In the genomic region with DNA sequence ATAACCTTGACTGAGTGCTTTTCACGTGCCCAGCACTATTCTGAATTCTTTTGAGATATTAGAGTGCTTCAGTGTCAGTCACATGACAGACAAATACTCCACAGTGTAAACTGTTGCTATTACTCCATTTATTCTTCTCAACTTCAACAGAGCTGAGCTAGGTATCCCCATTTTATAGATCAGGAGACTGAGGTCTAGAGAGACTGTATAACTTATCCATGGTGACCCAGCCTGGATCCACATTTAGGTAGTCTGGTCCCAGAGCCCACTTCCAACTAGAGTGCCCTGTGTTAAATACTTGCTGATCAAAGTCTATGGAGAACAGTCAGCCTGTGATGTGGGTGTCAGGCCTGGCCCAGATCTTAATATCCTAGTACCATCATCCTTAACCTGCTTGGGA, we compare ENCODE assay signal across 32 cellular contexts. TPM values are rescaled to one million over a fixed set of nuclear protein-coding genes. Genes with fewer than 3 reads are reported as not detected.
DNase-seq lines count a peak whose midpoint lies in the region; ATAC-seq, FAIRE-seq and TF ChIP-seq lines count a peak whose summit lies in the region.
"Had no signal": no experiment of that assay in that cellular context is flagged by ENCODE, and none has a peak within 500 bp of the region (broad histone marks: within the 10 kb centered on the region; RNA-seq: fewer than 3 reads in every experiment).

No MANE protein-coding gene starts in this region.

- no peak for TF ChIP-seq RAD21 in HepG2 (CRISPR knock-in tag; IDR thresholded peaks at IDR 0.05)

- POLR2A ChIA-PET in HepG2 (lab: Yijun Ruan, JAX): interaction anchor here (0.8 to 6.9 kb wide), 3 partner anchors 9 to 35 kb away, joined by 3 to 87 read pairs (median 11); a partner anchor contains a TSS

- CTCF ChIA-PET in activated naive CD4-positive, alpha-beta T cell treated with anti-CD3 and anti-CD28 coated beads, Interleukin-2, amount 10 ng/mL, durations not matched to agents 7 days and 5 days (lab: Charles Lee): interaction anchor here (1.0 to 3.5 kb wide), 4 partner anchors 12 to 215 kb away, joined by 3 to 17 read pairs (median 4); no protein-coding TSS in a partner anchor
- CTCF ChIA-PET in HepG2 (lab: Yijun Ruan, JAX; ENCODE audit: low intra/inter-chr PET ratio, low total read pairs): no interaction called here

- peak overlapping the region; percentile 16 for H3K27ac Mint-ChIP-seq in activated naive CD4-positive, alpha-beta T cell treated with anti-CD3 and anti-CD28 coated beads, Interleukin-2, amount 10 ng/mL, durations not matched to agents 7 days and 5 days

- H3K36me3 ChIP-seq in BLaER1: peaks cover 100% of the 10 kb centered on the region
- peaks cover 74% of the 10 kb centered on the region for H3K36me3 ChIP-seq in OCI-LY3 (replicated peaks; ENCODE audit: low read depth, low read length)
- peaks cover 37 to 74% of the 10 kb centered on the region in 2 experiments for H3K36me3 ChIP-seq in HepG2 (replicated peaks in 1 of 2; ENCODE audit: control insufficient read depth in 1 of 2, insufficient read depth in 2 of 2, low read length in 2 of 2)

- H3K27me3 ChIP-seq in BLaER1 (no peaks in the 10 kb centered on the region), OCI-LY3 (ENCODE audit: low read depth, low read length) (no peaks in the 10 kb centered on the region), HepG2 (ENCODE audit: control insufficient read depth in 1 of 2, insufficient read depth in 2 of 2, low read length in 2 of 2) (no peaks in the 10 kb centered on the region)
- H3K27me3 ChIP-seq: colonic mucosa had no signal

- peaks cover 31% of the 10 kb centered on the region for H3K4me1 Mint-ChIP-seq in activated naive CD4-positive, alpha-beta T cell treated with anti-CD3 and anti-CD28 coated beads, Interleukin-2, amount 10 ng/mL, durations not matched to agents 7 days and 5 days

- H4K20me1 ChIP-seq in BLaER1 (peaks cover 100% of the 10 kb centered on the region), OCI-LY3 (ENCODE audit: insufficient read depth, low read length) (peaks cover 26% of the 10 kb centered on the region), HepG2 (ENCODE audit: insufficient read depth, low read length) (peaks cover 32% of the 10 kb centered on the region)

- H3K79me2 ChIP-seq in OCI-LY3 (ENCODE audit: low read length): peaks cover 11% of the 10 kb centered on the region
- H3K79me2 ChIP-seq in HepG2 (ENCODE audit: insufficient read depth, low read length): peaks cover 58% of the 10 kb centered on the region

- TF ChIP-seq CTCF in OCI-LY3 (IDR thresholded peaks at IDR 0.05; ENCODE audit: low read depth, low read length) (no peak), HepG2 (CRISPR knock-in tag; IDR thresholded peaks at IDR 0.05) (no peak)

- no peaks in the 10 kb centered on the region for H3K27me3 Mint-ChIP-seq in activated naive CD4-positive, alpha-beta T cell treated with anti-CD3 and anti-CD28 coated beads, Interleukin-2, amount 10 ng/mL, durations not matched to agents 7 days and 5 days

- no peaks in the 10 kb centered on the region for H3K9me3 Mint-ChIP-seq in activated naive CD4-positive, alpha-beta T cell treated with anti-CD3 and anti-CD28 coated beads, Interleukin-2, amount 10 ng/mL, durations not matched to agents 7 days and 5 days
- H3K9me3 Mint-ChIP-seq: natural killer cell had no signal

- 60% methylated on average over 1 of the region's 1 CpG for whole genome bisulfite sequencing in HepG2 (ENCODE audit: low lambda C conversion rate)

- BruUV-seq in HepG2 (replicated peaks; lab: Mats Ljungman, UMichigan): no TSS peak

- H3K9ac ChIP-seq in BLaER1: no peak overlapping the region
- H3K9ac ChIP-seq in OCI-LY3 (ENCODE audit: low read length): no peak overlapping the region
- no peak overlapping the region; the same call in 1 of the 2 replicates for H3K9ac ChIP-seq in HepG2 (ENCODE audit: insufficient read depth, low read depth, low read length)

- no peaks in the 10 kb centered on the region for H3K9me3 ChIP-seq in BLaER1
- H3K9me3 ChIP-seq in OCI-LY3 (ENCODE audit: insufficient read depth, low read length): no peaks in the 10 kb centered on the region
- H3K9me3 ChIP-seq in HepG2 (ENCODE audit: low read length): no peaks in the 10 kb centered on the region
- H3K9me3 ChIP-seq: colonic mucosa, lower lobe of right lung, psoas muscle had no signal

- FAIRE-seq in HepG2 (lab: Jason Lieb, UNC): no peak
- FAIRE-seq: bronchial epithelial cell, GM12878, H1, keratinocyte, TTC549, urothelium cell line had no signal

- H3K4me3 ChIP-seq in BLaER1: no peak overlapping the region
- H3K4me3 ChIP-seq in OCI-LY3 (ENCODE audit: low read length): no peak overlapping the region
- no peak overlapping the region for H3K4me3 ChIP-seq in HepG2 (replicated peaks in 1 of 3; ENCODE audit: insufficient read depth in 1 of 3, low read depth in 2 of 3, low read length in 3 of 3)
- H3K4me3 ChIP-seq: colonic mucosa, GM12878, lower lobe of right lung, psoas muscle had no signal

- H3K27ac ChIP-seq in BLaER1: no peak overlapping the region
- H3K27ac ChIP-seq in OCI-LY3 (ENCODE audit: low read length): peak overlapping the region; percentile 28; the same call in 1 of the 2 replicates
- H3K27ac ChIP-seq in HepG2 (ENCODE audit: extremely low read length, insufficient read depth, low read length): peak overlapping the region; percentile 97
- H3K27ac ChIP-seq: colonic mucosa, epithelial cell of prostate, lower lobe of right lung, psoas muscle had no signal

- peaks cover 63% of the 10 kb centered on the region for H3K36me3 Mint-ChIP-seq in activated naive CD4-positive, alpha-beta T cell treated with anti-CD3 and anti-CD28 coated beads, Interleukin-2, amount 10 ng/mL, durations not matched to agents 7 days and 5 days
- H3K36me3 Mint-ChIP-seq: natural killer cell had no signal

- H3K4me1 ChIP-seq in BLaER1 (peaks cover 31% of the 10 kb centered on the region), OCI-LY3 (ENCODE audit: low read length) (peaks cover 24% of the 10 kb centered on the region), HepG2 (ENCODE audit: insufficient read depth, low read length) (peaks cover 100% of the 10 kb centered on the region)

- TF ChIP-seq POLR2A in HepG2 (IDR thresholded peaks at IDR 0.05; ENCODE audit: insufficient read depth in 1 of 2, low read depth in 2 of 2, low read length in 2 of 2): no peak

- no peak overlapping the region for H3K4me3 Mint-ChIP-seq in activated naive CD4-positive, alpha-beta T cell treated with anti-CD3 and anti-CD28 coated beads, Interleukin-2, amount 10 ng/mL, durations not matched to agents 7 days and 5 days
- H3K4me3 Mint-ChIP-seq: natural killer cell had no signal

- H3K4me2 ChIP-seq in BLaER1 (peak overlapping the region; percentile 45), OCI-LY3 (ENCODE audit: low read length) (peak overlapping the region; percentile 43), HepG2 (ENCODE audit: low read depth, low read length) (peak overlapping the region; percentile 90)

- DNase-seq in activated naive CD4-positive, alpha-beta T cell treated with anti-CD3 and anti-CD28 coated beads, Interleukin-2, amount 10 ng/mL, durations not matched to agents 7 days and 5 days: no peak
- DNase-seq in activated naive CD4-positive, alpha-beta T cell (lab: John Stamatoyannopoulos, UW): no peak
- DNase-seq in HepG2 (ENCODE audit: low spot score) (no peak), hepatic stellate cell (ENCODE audit: low spot score) (no peak)
- DNase-seq in stimulated activated CD4-positive, alpha-beta T cell treated with anti-CD3 and anti-CD28 coated beads, Interleukin-2, amount 100 ng/mL, for 24 hours: no peak
- DNase-seq: activated CD4-positive, alpha-beta T cell treated with anti-CD3 and anti-CD28 coated beads, Interleukin-2, amount 50 U/mL, for 1 hour; activated CD4-positive, CD25-positive, alpha-beta regulatory T cell; activated naive CD4-positive, alpha-beta T cell treated with Interleukin-2 at 50 U/mL for 16 hours; anterior cingulate cortex; colonic mucosa; effector memory CD4-positive, alpha-beta T cell; KBM-7; lower lobe of right lung; natural killer cell; NCI-H1092 treated with DMSO at 0.1 percent for 48 hours; NCI-H187; NCI-H82; occipital lobe; psoas muscle; RPMI8226; stimulated activated naive CD4-positive, alpha-beta T cell had no signal

- TF ChIP-seq EP300 in HepG2 (IDR thresholded peaks at IDR 0.05; ENCODE audit: low read depth in 2 of 2, low read length in 2 of 2): no peak
- no peak for TF ChIP-seq EP300 in HepG2 (CRISPR knock-in tag; IDR thresholded peaks at IDR 0.05; ENCODE audit: borderline replicate concordance)

- H2AFZ ChIP-seq in OCI-LY3 (ENCODE audit: low read depth, low read length): no peak overlapping the region
- H2AFZ ChIP-seq in HepG2 (ENCODE audit: low read length): no peak overlapping the region

- ATAC-seq in HepG2 (no peak), GM18502 (IDR thresholded peaks at IDR 0.05; ENCODE audit: poor library complexity, unreplicated experiment) (no peak)
- ATAC-seq: lower lobe of right lung, psoas muscle had no signal

- intact Hi-C loops in HepG2 (cut with micrococcal nuclease; ENCODE audit: unreplicated experiment): loop anchor here (10.0 kb wide), 1 partner anchor 115 kb away; no protein-coding TSS in a partner anchor

- in situ Hi-C loops in HepG2 (cut with HindIII; ENCODE audit: extremely low pct_ligation_motif_present, low pct_unique_long_range_greater_than_20kb): loop anchor here (25.0 kb wide), 1 partner anchor 332 kb away; a partner anchor contains a TSS

RNA-seq across cellular contexts. Expression of a gene that starts 6.7 kb away (rescaled TPM):
- total RNA-seq in HepG2 (2016; rRNA removed; fragmentation: Illumina TruSeq; extraction: Trizol): 60.8 and 107 TPM in 2 replicates
- total RNA-seq in HepG2 (2016; cell fraction: cytosol; rRNA removed; fragmentation: Illumina TruSeq; extraction: Trizol; ENCODE audit: low read depth): 27.5 and 27.8 TPM in 2 replicates
- 63.4 and 105 TPM in 2 replicates for total RNA-seq in HepG2 (2016; cell fraction: insoluble cytoplasmic fraction; rRNA removed; fragmentation: Illumina TruSeq; extraction: Trizol)
- total RNA-seq in HepG2 (2016; cell fraction: membrane; rRNA removed; fragmentation: Illumina TruSeq; extraction: Trizol): 52.7 and 55.5 TPM in 2 replicates
- total RNA-seq in HepG2 (2016; cell fraction: nucleus; rRNA removed; fragmentation: Illumina TruSeq; extraction: Trizol): 75.4 and 87.9 TPM in 2 replicates
- 188 and 221 TPM in 2 replicates for polyA plus RNA-seq in HepG2 (2011; rRNA removed)
- polyA plus RNA-seq in HepG2 (2011; cell fraction: cytosol; rRNA removed): 169 and 202 TPM in 2 replicates
- polyA plus RNA-seq in HepG2 (2011; cell fraction: nucleus; rRNA removed): 588 and 662 TPM in 2 replicates
- 125 and 170 TPM in 2 replicates for polyA plus RNA-seq in HepG2 (2012)
- 44.3 and 47.9 TPM in 2 replicates for polyA plus RNA-seq in HepG2 (2016; cell fraction: cytosol; fragmentation: Illumina TruSeq; extraction: Trizol; ENCODE audit: low read depth)
- polyA plus RNA-seq in HepG2 (2016; cell fraction: insoluble cytoplasmic fraction; fragmentation: Illumina TruSeq; extraction: Trizol; ENCODE audit: low read depth): 240 and 247 TPM in 2 replicates
- 62.9 and 66.6 TPM in 2 replicates for polyA plus RNA-seq in HepG2 (2016; cell fraction: membrane; fragmentation: Illumina TruSeq; extraction: Trizol; ENCODE audit: low read depth)
- 290 and 311 TPM in 2 replicates for polyA plus RNA-seq in HepG2 (2016; cell fraction: nucleus; fragmentation: Illumina TruSeq; extraction: Trizol; ENCODE audit: insufficient read depth, low read depth)
- polyA minus RNA-seq in HepG2 (2011; rRNA and poly(A)+ RNA removed; ENCODE audit: low replicate concordance): 57.0 and 213 TPM in 2 replicates
- 80.2 and 80.3 TPM in 2 replicates for polyA minus RNA-seq in HepG2 (2011; cell fraction: cytosol; rRNA and poly(A)+ RNA removed)
- 241 and 244 TPM in 2 replicates for polyA minus RNA-seq in HepG2 (2011; cell fraction: nucleus; rRNA and poly(A)+ RNA removed)

RNA-seq across cellular contexts. Expression of a gene that starts 8.2 kb away (rescaled TPM):
- total RNA-seq in HepG2 (2016; rRNA removed; fragmentation: Illumina TruSeq; extraction: Trizol): 7.6 and 14.5 TPM in 2 replicates
- 2.5 and 3.5 TPM in 2 replicates for total RNA-seq in HepG2 (2016; cell fraction: cytosol; rRNA removed; fragmentation: Illumina TruSeq; extraction: Trizol; ENCODE audit: low read depth)
- total RNA-seq in HepG2 (2016; cell fraction: insoluble cytoplasmic fraction; rRNA removed; fragmentation: Illumina TruSeq; extraction: Trizol): 7.2 and 14.6 TPM in 2 replicates
- 6.0 and 6.5 TPM in 2 replicates for total RNA-seq in HepG2 (2016; cell fraction: membrane; rRNA removed; fragmentation: Illumina TruSeq; extraction: Trizol)
- total RNA-seq in HepG2 (2016; cell fraction: nucleus; rRNA removed; fragmentation: Illumina TruSeq; extraction: Trizol): 9.8 and 11.0 TPM in 2 replicates
- polyA plus RNA-seq in HepG2 (2011; rRNA removed): 32.7 and 36.6 TPM in 2 replicates
- polyA plus RNA-seq in HepG2 (2011; cell fraction: cytosol; rRNA removed): 31.0 and 32.2 TPM in 2 replicates
- polyA plus RNA-seq in HepG2 (2011; cell fraction: nucleus; rRNA removed): 53.7 and 60.9 TPM in 2 replicates
- 19.9 and 22.6 TPM in 2 replicates for polyA plus RNA-seq in HepG2 (2012)
- 2.8 and 2.9 TPM in 2 replicates for polyA plus RNA-seq in HepG2 (2016; cell fraction: cytosol; fragmentation: Illumina TruSeq; extraction: Trizol; ENCODE audit: low read depth)
- 51.1 and 57.2 TPM in 2 replicates for polyA plus RNA-seq in HepG2 (2016; cell fraction: insoluble cytoplasmic fraction; fragmentation: Illumina TruSeq; extraction: Trizol; ENCODE audit: low read depth)
- 9.0 and 9.6 TPM in 2 replicates for polyA plus RNA-seq in HepG2 (2016; cell fraction: membrane; fragmentation: Illumina TruSeq; extraction: Trizol; ENCODE audit: low read depth)
- polyA plus RNA-seq in HepG2 (2016; cell fraction: nucleus; fragmentation: Illumina TruSeq; extraction: Trizol; ENCODE audit: insufficient read depth, low read depth): 48.1 and 53.6 TPM in 2 replicates
- polyA minus RNA-seq in HepG2 (2011; rRNA and poly(A)+ RNA removed; ENCODE audit: low replicate concordance): 15.6 and 54.6 TPM in 2 replicates
- polyA minus RNA-seq in HepG2 (2011; cell fraction: cytosol; rRNA and poly(A)+ RNA removed): 19.7 and 21.8 TPM in 2 replicates
- 13.9 and 15.8 TPM in 2 replicates for polyA minus RNA-seq in HepG2 (2011; cell fraction: nucleus; rRNA and poly(A)+ RNA removed)
- total RNA-seq: HT1080 had no signal

RNA-seq across cellular contexts. Expression of a gene that starts 35.1 kb away (rescaled TPM):
- total RNA-seq in HepG2 (2016; rRNA removed; fragmentation: Illumina TruSeq; extraction: Trizol): 32.6 and 41.1 TPM in 2 replicates
- 7.6 TPM in 2 replicates for total RNA-seq in HepG2 (2016; cell fraction: cytosol; rRNA removed; fragmentation: Illumina TruSeq; extraction: Trizol; ENCODE audit: low read depth)
- total RNA-seq in HepG2 (2016; cell fraction: insoluble cytoplasmic fraction; rRNA removed; fragmentation: Illumina TruSeq; extraction: Trizol): 32.9 and 39.8 TPM in 2 replicates
- 12.8 and 14.5 TPM in 2 replicates for total RNA-seq in HepG2 (2016; cell fraction: membrane; rRNA removed; fragmentation: Illumina TruSeq; extraction: Trizol)
- total RNA-seq in HepG2 (2016; cell fraction: nucleus; rRNA removed; fragmentation: Illumina TruSeq; extraction: Trizol): 30.2 and 32.6 TPM in 2 replicates
- 25.9 and 27.4 TPM in 2 replicates for polyA plus RNA-seq in HepG2 (2011; rRNA removed)
- 18.5 and 23.3 TPM in 2 replicates for polyA plus RNA-seq in HepG2 (2011; cell fraction: cytosol; rRNA removed)
- 19.5 and 22.8 TPM in 2 replicates for polyA plus RNA-seq in HepG2 (2011; cell fraction: nucleus; rRNA removed)
- 23.1 and 31.4 TPM in 2 replicates for polyA plus RNA-seq in HepG2 (2012)
- 1.5 and 1.6 TPM in 2 replicates for polyA plus RNA-seq in HepG2 (2016; cell fraction: cytosol; fragmentation: Illumina TruSeq; extraction: Trizol; ENCODE audit: low read depth)
- 33.9 and 36.3 TPM in 2 replicates for polyA plus RNA-seq in HepG2 (2016; cell fraction: insoluble cytoplasmic fraction; fragmentation: Illumina TruSeq; extraction: Trizol; ENCODE audit: low read depth)
- polyA plus RNA-seq in HepG2 (2016; cell fraction: membrane; fragmentation: Illumina TruSeq; extraction: Trizol; ENCODE audit: low read depth): 5.4 and 5.9 TPM in 2 replicates
- polyA plus RNA-seq in HepG2 (2016; cell fraction: nucleus; fragmentation: Illumina TruSeq; extraction: Trizol; ENCODE audit: insufficient read depth, low read depth): 31.5 and 34.6 TPM in 2 replicates
- polyA minus RNA-seq in HepG2 (2011; rRNA and poly(A)+ RNA removed; ENCODE audit: low replicate concordance): 36.3 and 49.0 TPM in 2 replicates
- 26.2 and 26.9 TPM in 2 replicates for polyA minus RNA-seq in HepG2 (2011; cell fraction: cytosol; rRNA and poly(A)+ RNA removed)
- 37.9 and 47.6 TPM in 2 replicates for polyA minus RNA-seq in HepG2 (2011; cell fraction: nucleus; rRNA and poly(A)+ RNA removed)
